8 cellular contexts compared by ENCODE assay signal in genomic region chr10:70672165-70672992, GRCh38. TPM values are rescaled to one million over a fixed set of nuclear protein-coding genes. Genes with fewer than 3 reads are reported as not detected.
DNase-seq lines count a peak whose midpoint lies in the region; ATAC-seq, FAIRE-seq and TF ChIP-seq lines count a peak whose summit lies in the region.

Gene ADAMTS14, plus strand, starts transcription at chr10:70672506. Its CDS starts 297 bp downstream, at chr10:70672803.

- no peak within 1 kb of the TSS for H3K27ac Mint-ChIP-seq in Calu3 (ENCODE audit: unreplicated experiment)

- H3K27me3 Mint-ChIP-seq in Calu3 (ENCODE audit: unreplicated experiment), result peaks cover 94% of the 10 kb centered on the region

- H2AFZ ChIP-seq in osteoblast (ENCODE audit: low read length), result peak within 1 kb of the TSS; percentile 38

- H3K9me3 ChIP-seq in heart left ventricle, result peaks cover 0 to 3% (median 0%) of the 10 kb centered on the region in 12 donors
- no peaks in the 10 kb centered on the region for H3K9me3 ChIP-seq in osteoblast (ENCODE audit: low read depth, low read length)

- no peak for TF ChIP-seq POLR2A in heart left ventricle (IDR thresholded peaks at IDR 0.05)

- H3K4me1 Mint-ChIP-seq in Calu3 (ENCODE audit: low read depth, unreplicated experiment), result peaks cover 8% of the 10 kb centered on the region

- peak within 1 kb of the TSS; percentile 38 for H3K4me3 Mint-ChIP-seq in Calu3 (ENCODE audit: low read depth, unreplicated experiment)

- peak within 1 kb of the TSS; percentile 10 to 57 (median 49) for H3K4me3 ChIP-seq in heart left ventricle
- H3K4me3 ChIP-seq in osteoblast (ENCODE audit: insufficient read depth, low read length), result peak within 1 kb of the TSS; percentile 76

- TF ChIP-seq CTCF in Calu3 (IDR thresholded peaks at IDR 0.05; ENCODE audit: unreplicated experiment) (no peak), heart left ventricle (IDR thresholded peaks at IDR 0.05) (no peak), osteoblast (IDR thresholded peaks at IDR 0.05; ENCODE audit: extremely low read depth, low read depth, low read length) (no peak), D721Med (IDR thresholded peaks at IDR 0.05; ENCODE audit: insufficient read depth, missing control alignments) (no peak)

- H3K4me2 ChIP-seq in osteoblast (ENCODE audit: insufficient read depth, low read length), result peak within 1 kb of the TSS; percentile 84

- 0 to 3% (median 1%) methylated on average over 7 to 99 of the region's 99 CpGs for WGBS in heart left ventricle, 4 donors

- H3K27me3 ChIP-seq in heart left ventricle (peaks cover 0 to 23% (median 0%) of the 10 kb centered on the region in 9 donors), osteoblast (ENCODE audit: insufficient read depth, low read length) (no peaks in the 10 kb centered on the region)

- H3K36me3 ChIP-seq in heart left ventricle (no peaks in the 10 kb centered on the region), osteoblast (ENCODE audit: insufficient read depth, low read length) (peaks cover 3% of the 10 kb centered on the region)

- peak; percentile 41 for DNase-seq in Calu3
- peak; percentile 77 for DNase-seq in LHCN-M2 (ENCODE audit: low read depth)
- peak; percentile 20 for DNase-seq in activated gamma-delta T cell (lab: John Stamatoyannopoulos, UW)
- peak in 4 of 5 donors; percentile 45 to 56 (median 52) for DNase-seq in heart left ventricle
- peak; percentile 96 for DNase-seq in osteoblast (ENCODE audit: insufficient read length, low spot score, missing footprints)
- DNase-seq in D721Med (ENCODE audit: insufficient read length, low spot score), result no peak
- DNase-seq in AML-193 (lab: John Stamatoyannopoulos, UW), result no peak

- ATAC-seq in heart left ventricle (peak in 3 of 4 donors; percentile 26 to 68 (median 65)), GM18907 (IDR thresholded peaks at IDR 0.05; ENCODE audit: unreplicated experiment) (no peak)

- H3K4me1 ChIP-seq in heart left ventricle (peaks cover 0 to 32% (median 17%) of the 10 kb centered on the region in 12 donors), osteoblast (ENCODE audit: insufficient read depth, low read length) (peaks cover 25% of the 10 kb centered on the region)

- H3K27ac ChIP-seq in heart left ventricle, result peak within 1 kb of the TSS in 4 of 12 donors; percentile 34 to 71 (median 38)
- peak within 1 kb of the TSS; percentile 93 for H3K27ac ChIP-seq in osteoblast (ENCODE audit: low read depth, low read length)

- H4K20me1 ChIP-seq in osteoblast (ENCODE audit: insufficient read depth, low read length), result no peaks in the 10 kb centered on the region

- intact Hi-C loops in Calu3 (cut with micrococcal nuclease; ENCODE audit: unreplicated experiment), result no loop called here
- intact Hi-C loops in heart left ventricle (cut with DNase I), result loop anchor here in 8 of 10 donors (5.0 to 10.0 kb wide), 7 partner anchors 70 to 228 kb away; partner anchors contain the start of gene NODAL (in 1 of the 8)

- FAIRE-seq in D721Med (lab: Jason Lieb, UNC), result no peak

- CTCF ChIA-PET in Calu3 (lab: Charles Lee), result no interaction called here

- no peaks in the 10 kb centered on the region for H3K79me2 ChIP-seq in osteoblast (ENCODE audit: insufficient read depth, low read length)

- no peaks in the 10 kb centered on the region for H3K36me3 Mint-ChIP-seq in Calu3 (ENCODE audit: insufficient read depth, unreplicated experiment)

- no TSS peak for BruUV-seq in Calu3 (replicated peaks; lab: Mats Ljungman, UMichigan)

- no peaks in the 10 kb centered on the region for H3K9me3 Mint-ChIP-seq in Calu3 (ENCODE audit: low read depth, unreplicated experiment)

RNA-seq across cellular contexts. Expression of gene ADAMTS14, which starts in this region (rescaled TPM):
- 0.12 and 0.14 TPM in 2 replicates for total RNA-seq in Calu3 (2022)
- 2.4 and 2.7 TPM in 2 replicates for total RNA-seq in LHCN-M2 (2014; rRNA removed)
- polyA plus RNA-seq in LHCN-M2 (2012), result 2.5 TPM
- 1 to 10 TPM in 2 of 9 donors, under 1 TPM in 6, not detected in 1; 0.16 to 3.8 (median 0.47) TPM for total RNA-seq in heart left ventricle
- under 1 TPM; 0.11 to 0.30 TPM for polyA plus RNA-seq in heart left ventricle
- total RNA-seq in osteoblast, result 2.4 and 2.9 TPM in 2 replicates

Comparison
In these comparisons a context has a peak if more than half of its experiments do, and no peak if none do; other contexts are left out.
1. Peak in DNase-seq in Calu3; RNA of the gene not detected or under 1 TPM.
2. DNase-seq: peak in LHCN-M2 (single experiment), activated gamma-delta T cell (single experiment), heart left ventricle (4 of 5) and osteoblast (single experiment); none in D721Med (single experiment) and AML-193 (0 of 2).